8 cellular contexts compared by ENCODE assay signal in genomic region chr22:23281406-23282088, GRCh38.
DNase-seq lines count a peak whose midpoint lies in the region; ATAC-seq and TF ChIP-seq lines count a peak whose summit lies in the region.

No MANE protein-coding gene starts in this region.

- no peak overlapping the region for H3K4me3 Mint-ChIP-seq in activated CD4-positive, alpha-beta T cell treated with anti-CD3 and anti-CD28 coated beads, Interleukin-2, amount 10 ng/mL, durations not matched to agents 24 days and 14 days

- H3K9me3 Mint-ChIP-seq in activated CD4-positive, alpha-beta T cell treated with anti-CD3 and anti-CD28 coated beads, Interleukin-2, amount 10 ng/mL, durations not matched to agents 24 days and 14 days = no peaks in the 10 kb centered on the region

- H3K27me3 Mint-ChIP-seq in activated CD4-positive, alpha-beta T cell treated with anti-CD3 and anti-CD28 coated beads, Interleukin-2, amount 10 ng/mL, durations not matched to agents 24 days and 14 days = no peaks in the 10 kb centered on the region

- H3K36me3 Mint-ChIP-seq in activated CD4-positive, alpha-beta T cell treated with anti-CD3 and anti-CD28 coated beads, Interleukin-2, amount 10 ng/mL, durations not matched to agents 24 days and 14 days (ENCODE audit: low read depth) = peaks cover 11% of the 10 kb centered on the region

- H3K4me1 ChIP-seq in colonic mucosa (peaks cover 14% of the 10 kb centered on the region), right lobe of liver (peaks cover 0 to 19% (median 3%) of the 10 kb centered on the region in 4 donors)

- no peak for TF ChIP-seq POLR2A in right lobe of liver (IDR thresholded peaks at IDR 0.05)

- intact Hi-C loops in activated CD4-positive, alpha-beta T cell treated with anti-CD3 and anti-CD28 coated beads, Interleukin-2, amount 10 ng/mL, durations not matched to agents 24 days and 14 days (cut with micrococcal nuclease) = loop anchor here (1.0 to 5.0 kb wide), 2 partner anchors 64 to 103 kb away; no protein-coding TSS in a partner anchor
- intact Hi-C loops in colonic mucosa (cut with DNase I) (loop anchor here (2.0 to 10.0 kb wide), 2 partner anchors 103 to 327 kb away; no protein-coding TSS in a partner anchor), right lobe of liver (cut with DNase I) (loop anchor here (2.0 to 5.0 kb wide), 2 partner anchors 104 to 105 kb away; no protein-coding TSS in a partner anchor)

- no peaks in the 10 kb centered on the region for H3K27me3 ChIP-seq in colonic mucosa
- H3K27me3 ChIP-seq in right lobe of liver = no peaks in the 10 kb centered on the region

- TF ChIP-seq CTCF in colonic mucosa (IDR thresholded peaks at IDR 0.05) (peak; percentile 87), right lobe of liver (IDR thresholded peaks at IDR 0.05) (peak; percentile 84 to 94 (median 92))

- H3K27ac Mint-ChIP-seq in activated CD4-positive, alpha-beta T cell treated with anti-CD3 and anti-CD28 coated beads, Interleukin-2, amount 10 ng/mL, durations not matched to agents 24 days and 14 days = no peak overlapping the region

- in situ Hi-C loops in ACHN (cut with HindIII; ENCODE audit: low pct_ligation_motif_present, low pct_unique_long_range_greater_than_20kb, low sequenced_read_pairs) = no loop called here

- DNase-seq in ACHN (peak; percentile 77), GM19238 (ENCODE audit: insufficient read length, low spot score) (peak; percentile 80), NCI-H446 (lab: John Stamatoyannopoulos, UW) (peak; percentile 41 to 88), colonic mucosa (peak; percentile 84), right lobe of liver (peak; percentile 76 to 84 (median 84))
- peak; percentile 93 for DNase-seq in activated CD4-positive, alpha-beta T cell treated with anti-CD3 and anti-CD28 coated beads, Interleukin-2, amount 10 ng/mL, durations not matched to agents 24 days and 14 days
- peak; percentile 82 for DNase-seq in stimulated activated CD4-positive, alpha-beta T cell treated with anti-CD3 and anti-CD28 coated beads, Interleukin-4, amount 100 ng/mL, for 1 hour

- no peaks in the 10 kb centered on the region for H3K36me3 ChIP-seq in colonic mucosa
- H3K36me3 ChIP-seq in right lobe of liver = peaks cover 0 to 10% (median 0%) of the 10 kb centered on the region in 4 donors

- ATAC-seq in right lobe of liver = peak; percentile 81 to 87 (median 84)
- no peak for ATAC-seq in HG02981 (IDR thresholded peaks at IDR 0.05; ENCODE audit: unreplicated experiment)

- no peak overlapping the region for H3K9ac ChIP-seq in colonic mucosa (ENCODE audit: low read depth in 2 of 2, low read length in 2 of 2)

- no peak overlapping the region for H3K27ac ChIP-seq in colonic mucosa
- peak overlapping the region in 1 of 3 donors; percentile 9 for H3K27ac ChIP-seq in right lobe of liver

- H3K4me1 Mint-ChIP-seq in activated CD4-positive, alpha-beta T cell treated with anti-CD3 and anti-CD28 coated beads, Interleukin-2, amount 10 ng/mL, durations not matched to agents 24 days and 14 days = peaks cover 12% of the 10 kb centered on the region

- no peaks in the 10 kb centered on the region for H3K9me3 ChIP-seq in colonic mucosa
- no peaks in the 10 kb centered on the region for H3K9me3 ChIP-seq in right lobe of liver

- H3K4me3 ChIP-seq in colonic mucosa = no peak overlapping the region
- no peak overlapping the region for H3K4me3 ChIP-seq in right lobe of liver

- 51% methylated on average over 4 of the region's 21 CpGs for WGBS in right lobe of liver (ENCODE audit: insufficient coverage, low coverage, low lambda C conversion rate, missing lambda C conversion rate)
